Comparison of ENCODE assay signal across 27 cellular contexts in genomic region chr13:20904908-20905307, GRCh38.
"Had no signal": no experiment of that assay in that cellular context is flagged by ENCODE, and none has a peak within 500 bp of the region (broad histone marks: within the 10 kb centered on the region; RNA-seq: fewer than 3 reads in every experiment).

No MANE protein-coding gene starts in this region.

- H3K27me3 Mint-ChIP-seq: stimulated activated memory B cell treated with anti-CD40 and anti-IgM and Interleukin-4, amounts not matched to agents 10 μg/mL and 1 μg/mL and 100 μg/mL, for 72 hours had no signal

- H3K9me3 Mint-ChIP-seq: naive thymus-derived CD4-positive, alpha-beta T cell; nephron progenitor cell; neural crest cell; stimulated activated memory B cell treated with anti-CD40 and anti-IgM and Interleukin-4, amounts not matched to agents 10 μg/mL and 1 μg/mL and 100 μg/mL, for 72 hours; stimulated activated naive CD8-positive, alpha-beta T cell treated with anti-CD3 and anti-CD28 coated beads, Interleukin-15, amount 100 ng/mL, for 72 hours; type B pancreatic cell had no signal

- H3K36me3 Mint-ChIP-seq: type B pancreatic cell had no signal

- ATAC-seq: naive thymus-derived CD4-positive, alpha-beta T cell; pancreas; psoas muscle; right cardiac atrium; sciatic nerve; stimulated activated memory B cell treated with anti-CD40 and anti-IgM and Interleukin-4, amounts not matched to agents 10 μg/mL and 1 μg/mL and 100 μg/mL, for 72 hours; stimulated activated naive CD8-positive, alpha-beta T cell treated with anti-CD3 and anti-CD28 coated beads, Interleukin-15, amount 100 ng/mL, for 72 hours; stimulated activated naive CD8-positive, alpha-beta T cell treated with anti-CD3 and anti-CD28 coated beads, Interleukin-15, Interleukin-2, amounts not matched to agents 100 U/mL and 50 U/mL, for 24 hours; upper lobe of right lung had no signal

- H3K9me3 ChIP-seq: neutrophil, pancreas, psoas muscle, spleen, suprapubic skin, testis, tibial artery, transverse colon, upper lobe of right lung, uterus had no signal

- DNase-seq: naive thymus-derived CD4-positive, alpha-beta T cell; nephron progenitor cell; nucleus accumbens; pancreas; psoas muscle; right cardiac atrium; spleen; stimulated activated CD4-positive, alpha-beta T cell treated with anti-CD3 and anti-CD28 coated beads, Interleukin-12 subunit alpha, Interleukin-12 subunit beta, amount 100 ng/mL, for 4 hours; stimulated activated CD4-positive, alpha-beta T cell treated with anti-CD3 and anti-CD28 coated beads, Interleukin-1b, Interleukin-23, amount 100 ng/mL, for 48 hours; stimulated activated CD4-positive, alpha-beta T cell treated with anti-CD3 and anti-CD28 coated beads, Interleukin-4, amount 100 ng/mL, for 1 hour; stimulated activated CD4-positive, alpha-beta T cell treated with anti-CD3 and anti-CD28 coated beads, Interleukin-4, amount 100 ng/mL, for 4 hours; stimulated activated CD8-positive, alpha-beta memory T cell treated with anti-CD3 and anti-CD28 coated beads, Interleukin-4, amount 100 ng/mL, for 48 hours; stimulated activated naive CD4-positive, alpha-beta T cell; stimulated activated naive CD8-positive, alpha-beta T cell treated with anti-CD3 and anti-CD28 coated beads, Interleukin-15, amount 100 ng/mL, for 72 hours; stimulated activated naive CD8-positive, alpha-beta T cell treated with anti-CD3 and anti-CD28 coated beads, Interleukin-15, Interleukin-2, amounts not matched to agents 100 U/mL and 50 U/mL, for 24 hours; substantia nigra; testis; tibial artery; transverse colon; upper lobe of right lung; uterus had no signal

- H3K4me3 Mint-ChIP-seq: stimulated activated memory B cell treated with anti-CD40 and anti-IgM and Interleukin-4, amounts not matched to agents 10 μg/mL and 1 μg/mL and 100 μg/mL, for 72 hours had no signal

- H3K27ac Mint-ChIP-seq: stimulated activated memory B cell treated with anti-CD40 and anti-IgM and Interleukin-4, amounts not matched to agents 10 μg/mL and 1 μg/mL and 100 μg/mL, for 72 hours had no signal
